Comparison of ENCODE assay signal across 8 cellular contexts in the genomic region with DNA sequence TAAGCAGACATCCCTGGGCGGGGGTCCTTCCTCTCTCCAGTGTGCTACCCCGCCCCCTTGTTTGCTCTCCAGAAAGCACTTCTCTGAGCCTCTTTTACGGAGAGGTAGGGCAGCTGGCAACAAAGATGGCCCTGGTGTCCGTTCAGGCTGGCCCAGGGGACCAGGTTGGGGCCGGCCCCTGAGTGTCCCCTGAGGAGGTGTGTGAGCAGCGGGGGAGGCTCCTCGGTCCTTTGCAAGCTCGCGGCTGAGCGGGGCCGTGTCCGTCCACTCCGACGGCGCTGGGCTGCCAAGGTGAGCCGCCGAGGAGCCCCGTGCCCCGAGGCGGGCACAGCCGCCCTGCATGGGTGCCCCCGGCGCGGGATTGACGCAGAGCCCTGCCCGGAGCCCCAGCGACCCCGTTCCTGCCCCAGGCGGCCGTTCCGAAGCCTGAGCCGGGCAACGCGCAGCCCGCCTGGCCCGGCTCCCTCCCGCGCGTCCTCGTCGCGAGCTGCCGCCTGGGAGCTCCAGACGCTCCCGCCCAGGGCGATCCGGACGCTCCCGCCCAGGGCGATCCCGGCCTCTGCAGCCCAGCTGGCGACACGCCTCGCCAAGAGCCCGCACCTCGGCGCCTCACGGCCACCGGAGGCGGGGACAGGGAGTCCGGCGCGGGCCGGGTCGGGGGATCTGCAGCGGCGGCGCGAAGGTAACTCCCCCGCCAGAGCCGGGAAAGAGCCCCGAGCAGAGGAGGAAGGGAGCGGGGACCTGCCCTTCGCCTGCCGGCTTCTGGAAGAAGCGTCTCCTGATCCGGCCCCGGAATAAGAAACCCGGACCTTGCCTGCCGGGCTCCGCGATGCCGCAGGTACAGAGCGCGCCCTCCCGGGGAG. TPM values are rescaled to one million over a fixed set of nuclear protein-coding genes. Genes with fewer than 3 reads are reported as not detected.
A peak's percentile ranks its signal among the peaks of the same experiment; 100 is the strongest.
DNase-seq lines count a peak whose midpoint lies in the region; ATAC-seq and TF ChIP-seq lines count a peak whose summit lies in the region.

A gene (plus strand): TSS at position 569 of the 863 bp plus-strand sequence. CDS start 2,243 bp downstream, outside the sequence.

- peak; percentile 91 to 96 (median 96) for ATAC-seq in right lobe of liver

- H3K4me1 ChIP-seq in right lobe of liver = no peaks in the 10 kb centered on the region
- peaks cover 8% of the 10 kb centered on the region for H3K4me1 ChIP-seq in testis
- peaks cover 5% of the 10 kb centered on the region for H3K4me1 ChIP-seq in Karpas-422 (ENCODE audit: low read length)

- H3K27ac ChIP-seq in right lobe of liver (no peak within 1 kb of the TSS), testis (no peak within 1 kb of the TSS), Karpas-422 (ENCODE audit: low read length) (no peak within 1 kb of the TSS)

- H3K9me2 ChIP-seq in Karpas-422 (replicated peaks; ENCODE audit: insufficient read depth, low read length) = no peaks in the 10 kb centered on the region

- peaks cover 14% of the 10 kb centered on the region for H3K9me3 Mint-ChIP-seq in chondrocyte (ENCODE audit: low read depth)

- H4K20me1 ChIP-seq in Karpas-422 (ENCODE audit: insufficient read depth, low read depth, low read length) = no peaks in the 10 kb centered on the region

- no peak for TF ChIP-seq POLR2A in right lobe of liver (IDR thresholded peaks at IDR 0.05)
- no peak for TF ChIP-seq POLR2A in testis (IDR thresholded peaks at IDR 0.05)

- no peaks in the 10 kb centered on the region for H3K36me3 ChIP-seq in right lobe of liver
- H3K36me3 ChIP-seq in testis (ENCODE audit: low read depth, missing control alignments) = no peaks in the 10 kb centered on the region
- H3K36me3 ChIP-seq in Karpas-422 (ENCODE audit: insufficient read depth, low read length) = no peaks in the 10 kb centered on the region

- H3K9me3 ChIP-seq in right lobe of liver = no peaks in the 10 kb centered on the region
- no peaks in the 10 kb centered on the region for H3K9me3 ChIP-seq in testis
- no peaks in the 10 kb centered on the region for H3K9me3 ChIP-seq in Karpas-422 (ENCODE audit: low read length)

- 0% methylated on average over 13 of the region's 86 CpGs for WGBS in right lobe of liver (ENCODE audit: insufficient coverage, low coverage, low lambda C conversion rate, missing lambda C conversion rate)
- WGBS in testis, 2 donors = 0 to 1% methylated on average over 22 to 64 of the region's 86 CpGs

- DNase-seq in NCI-H524 (lab: John Stamatoyannopoulos, UW) (peak; percentile 20 to 71), NCI-H524 treated with DMSO at 0.1 percent for 48 hours (lab: John Stamatoyannopoulos, UW) (no peak), NCI-H510A (lab: John Stamatoyannopoulos, UW) (peak; percentile 55), chondrocyte (ENCODE audit: low spot score) (no peak), right lobe of liver (peak; percentile 71 to 77 (median 76)), testis (peak; percentile 22), Karpas-422 (no peak), NCI-H1092 treated with DMSO at 0.1 percent for 48 hours (lab: John Stamatoyannopoulos, UW) (no peak)

- H3K27ac Mint-ChIP-seq in chondrocyte (ENCODE audit: unreplicated experiment) = no peak within 1 kb of the TSS

- peaks cover 4% of the 10 kb centered on the region for H3K36me3 Mint-ChIP-seq in chondrocyte (ENCODE audit: low read depth)

- H3K79me2 ChIP-seq in Karpas-422 (ENCODE audit: low read length) = no peaks in the 10 kb centered on the region

- no peak within 1 kb of the TSS for H3K9ac ChIP-seq in Karpas-422 (ENCODE audit: low read length)

- H3K4me3 ChIP-seq in right lobe of liver (peak within 1 kb of the TSS; percentile 54 to 58 (median 56)), testis (peak within 1 kb of the TSS; percentile 40 to 54), Karpas-422 (ENCODE audit: low read length) (no peak within 1 kb of the TSS)

- H3K27me3 ChIP-seq in right lobe of liver (no peaks in the 10 kb centered on the region), testis (no peaks in the 10 kb centered on the region), Karpas-422 (ENCODE audit: low read length) (no peaks in the 10 kb centered on the region)

- H3K4me2 ChIP-seq in Karpas-422 (ENCODE audit: low read depth, low read length, poor library complexity, severe bottlenecking) = no peak within 1 kb of the TSS

- no peak within 1 kb of the TSS for H2AFZ ChIP-seq in Karpas-422 (ENCODE audit: low read length)

- H3K27me3 Mint-ChIP-seq in chondrocyte (ENCODE audit: low read depth) = peaks cover 67% of the 10 kb centered on the region

- intact Hi-C loops in right lobe of liver (cut with DNase I) (loop anchor here in 1 of 2 donors (10.0 kb wide), 1 partner anchor 158 kb away; no protein-coding TSS in a partner anchor), testis (cut with DNase I; ENCODE audit: low total_unique reads) (no loop called here)

- TF ChIP-seq CTCF in chondrocyte (IDR thresholded peaks at IDR 0.05) = no peak
- no peak for TF ChIP-seq CTCF in right lobe of liver (IDR thresholded peaks at IDR 0.05)
- TF ChIP-seq CTCF in testis (IDR thresholded peaks at IDR 0.05) = no peak

- peaks cover 3% of the 10 kb centered on the region for H3K4me1 Mint-ChIP-seq in chondrocyte (ENCODE audit: low read depth)

- peak within 1 kb of the TSS; percentile 51 for H3K4me3 Mint-ChIP-seq in chondrocyte (ENCODE audit: unreplicated experiment)

RNA-seq across cellular contexts. Expression of the gene that starts here (rescaled TPM):
- not detected in 3 replicates for total RNA-seq in chondrocyte
- not detected for total RNA-seq in right lobe of liver
- total RNA-seq in testis = under 1 TPM; 0.24 to 0.50 TPM
- polyA plus RNA-seq in testis (ENCODE audit: insufficient read depth, low read depth, low replicate concordance) = 0.36 TPM
- total RNA-seq in Karpas-422 (2014; rRNA removed; shearing (Covaris generic); ENCODE audit: low replicate concordance) = not detected in 2 replicates

Comparison
In these comparisons a context has a peak if more than half of its experiments do, and no peak if none do; other contexts are left out.
1. DNase-seq: peak in NCI-H524 (2 of 2) and NCI-H510A (single experiment); none in NCI-H524 treated with DMSO at 0.1 percent for 48 hours (single experiment), chondrocyte (single experiment), Karpas-422 (single experiment) and NCI-H1092 treated with DMSO at 0.1 percent for 48 hours (single experiment).
2. Peak in DNase-seq, ATAC-seq and H3K4me3 ChIP-seq in right lobe of liver; RNA of the gene not detected or under 1 TPM.
3. Peak in DNase-seq and H3K4me3 ChIP-seq in testis; RNA of the gene not detected or under 1 TPM.